ENCODE assay signal across 11 cellular contexts in the genomic region with DNA sequence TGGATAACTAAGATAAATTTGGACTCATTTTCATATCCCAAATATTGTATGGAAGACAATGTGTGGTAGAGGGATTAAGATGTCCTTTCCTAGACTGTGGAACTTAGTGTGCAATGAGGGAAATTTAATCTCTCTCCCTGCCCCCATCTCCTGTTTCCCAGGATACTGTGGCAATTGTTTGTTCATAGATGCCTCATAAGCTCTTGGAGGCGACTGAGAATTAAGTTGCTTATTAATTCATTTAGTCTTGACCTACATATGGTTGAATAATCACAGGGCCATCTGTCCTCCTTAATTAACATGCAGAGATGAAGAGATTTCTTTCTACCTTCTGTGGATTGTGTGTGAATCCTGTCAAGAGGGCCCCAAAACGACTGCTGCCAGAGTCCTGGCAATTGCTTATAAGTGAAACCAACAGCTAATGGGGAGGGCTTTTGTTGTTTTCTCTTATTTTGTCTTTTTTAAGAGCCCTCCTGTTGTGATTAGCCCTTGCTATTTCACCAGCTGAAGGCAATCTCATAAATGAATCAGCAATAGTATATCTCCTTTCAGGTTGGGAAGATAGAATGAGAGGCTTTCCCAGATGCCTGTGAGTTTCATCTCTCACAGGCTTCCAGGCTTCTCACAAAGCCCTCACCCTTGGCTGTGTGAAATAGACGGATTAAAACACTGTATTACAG. TPM values are rescaled to one million over a fixed set of nuclear protein-coding genes. Genes with fewer than 3 reads are reported as not detected.
DNase-seq lines count a peak whose midpoint lies in the region; ATAC-seq, FAIRE-seq and TF ChIP-seq lines count a peak whose summit lies in the region.
"Had no signal": no experiment of that assay in that cellular context is flagged by ENCODE, and none has a peak within 500 bp of the region (broad histone marks: within the 10 kb centered on the region; RNA-seq: fewer than 3 reads in every experiment).

No MANE protein-coding gene starts in this region.

- intact Hi-C loops in upper lobe of right lung (cut with DNase I) = no loop called here

- H3K4me1 ChIP-seq in osteoblast (ENCODE audit: insufficient read depth, low read length) = peaks cover 34% of the 10 kb centered on the region
- no peaks in the 10 kb centered on the region for H3K4me1 ChIP-seq in upper lobe of right lung
- H3K4me1 ChIP-seq in HAP-1 = no peaks in the 10 kb centered on the region

- no peak for ATAC-seq in upper lobe of right lung

- H3K27me3 ChIP-seq in osteoblast (ENCODE audit: insufficient read depth, low read length) (no peaks in the 10 kb centered on the region), upper lobe of right lung (no peaks in the 10 kb centered on the region), HAP-1 (ENCODE audit: low read depth) (no peaks in the 10 kb centered on the region)

- DNase-seq in ELR (ENCODE audit: low read depth) = peak; percentile 20
- peak; percentile 82 for DNase-seq in NCI-H446 treated with DMSO at 0.1 percent for 48 hours (lab: John Stamatoyannopoulos, UW)
- peak; percentile 17 to 69 for DNase-seq in cerebellar nuclear complex (lab: John Stamatoyannopoulos, UW)
- DNase-seq in osteoblast (ENCODE audit: insufficient read length, low spot score, missing footprints) = no peak
- DNase-seq in upper lobe of right lung = no peak
- DNase-seq in SW 1271 (lab: John Stamatoyannopoulos, UW) = no peak
- DNase-seq in RCC 7860 (ENCODE audit: low spot score) = no peak
- no peak for DNase-seq in HAP-1 (ENCODE audit: low spot score in 2 of 2)
- DNase-seq: effector CD4-positive, alpha-beta T cell; lower lobe of right lung; T-helper 9 cell had no signal

- H2AFZ ChIP-seq in osteoblast (ENCODE audit: low read length) = peak overlapping the region; percentile 26

- FAIRE-seq in RCC 7860 (lab: Jason Lieb, UNC) = no peak

- H4K20me1 ChIP-seq in osteoblast (ENCODE audit: insufficient read depth, low read length) = no peaks in the 10 kb centered on the region

- H3K27ac ChIP-seq in osteoblast (ENCODE audit: low read depth, low read length) (peak overlapping the region; percentile 41), upper lobe of right lung (no peak overlapping the region)
- H3K27ac ChIP-seq: lower lobe of right lung had no signal

- TF ChIP-seq CTCF in osteoblast (IDR thresholded peaks at IDR 0.05; ENCODE audit: extremely low read depth, low read depth, low read length) (no peak), upper lobe of right lung (IDR thresholded peaks at IDR 0.05) (no peak)

- in situ Hi-C loops in HAP-1 (cut with MboI; ENCODE audit: low sequenced_read_pairs) = no loop called here

- no peaks in the 10 kb centered on the region for H3K79me2 ChIP-seq in osteoblast (ENCODE audit: insufficient read depth, low read length)

- H3K4me3 ChIP-seq in osteoblast (ENCODE audit: insufficient read depth, low read length) = no peak overlapping the region
- H3K4me3 ChIP-seq in upper lobe of right lung = no peak overlapping the region
- no peak overlapping the region for H3K4me3 ChIP-seq in HAP-1
- H3K4me3 ChIP-seq: lower lobe of right lung had no signal

- H3K9me3 ChIP-seq in osteoblast (ENCODE audit: low read depth, low read length) = no peaks in the 10 kb centered on the region
- no peaks in the 10 kb centered on the region for H3K9me3 ChIP-seq in upper lobe of right lung
- H3K9me3 ChIP-seq in HAP-1 = no peaks in the 10 kb centered on the region
- H3K9me3 ChIP-seq: lower lobe of right lung had no signal

- H3K4me2 ChIP-seq in osteoblast (ENCODE audit: insufficient read depth, low read length) = no peak overlapping the region

- H3K36me3 ChIP-seq in osteoblast (ENCODE audit: insufficient read depth, low read length) (no peaks in the 10 kb centered on the region), upper lobe of right lung (no peaks in the 10 kb centered on the region), HAP-1 (replicated peaks) (no peaks in the 10 kb centered on the region)
- H3K36me3 ChIP-seq: lower lobe of right lung had no signal

RNA-seq across cellular contexts. Expression of a gene that starts 58.7 kb away (rescaled TPM):
- 38.4 and 39.2 TPM in 2 replicates for total RNA-seq in osteoblast
- 63.0 TPM for total RNA-seq in upper lobe of right lung

Comparison
In these comparisons a context has a peak if more than half of its experiments do, and no peak if none do; other contexts are left out.
1. DNase-seq: peak in ELR (single experiment), NCI-H446 treated with DMSO at 0.1 percent for 48 hours (single experiment) and cerebellar nuclear complex (2 of 2); none in osteoblast (single experiment), upper lobe of right lung (single experiment), SW 1271 (0 of 2), RCC 7860 (single experiment) and HAP-1 (0 of 2).